In the genomic region with DNA sequence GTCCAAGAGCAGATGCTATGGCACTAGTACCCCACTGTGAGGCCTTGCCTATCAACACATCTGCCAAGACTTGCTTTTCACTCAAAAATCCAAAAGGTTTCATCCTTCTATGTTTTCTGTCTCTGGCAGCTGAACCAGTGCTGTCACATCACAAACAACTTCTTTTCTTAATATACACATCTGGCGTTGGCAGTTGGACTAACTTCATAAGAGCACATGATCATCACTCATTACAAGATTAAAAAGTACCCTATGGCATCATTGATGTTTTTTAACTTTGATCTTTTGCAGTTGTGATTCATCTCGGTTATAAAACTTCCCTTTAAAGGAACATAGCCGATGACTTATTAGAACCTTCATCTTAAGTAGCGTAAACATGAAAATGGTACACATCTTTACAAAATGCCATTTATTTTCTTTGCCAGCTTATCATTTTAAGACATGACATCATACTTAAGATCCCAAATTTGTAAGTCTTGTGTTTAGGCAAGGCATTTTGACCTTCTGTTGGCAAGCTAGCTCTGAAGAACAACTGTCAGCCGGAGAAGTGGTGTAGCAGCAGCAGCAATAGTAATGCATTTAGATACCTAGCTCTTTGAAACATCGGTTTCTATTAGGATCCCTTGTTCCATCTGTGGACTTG, we compare ENCODE assay signal across 18 cellular contexts.
DNase-seq lines count a peak whose midpoint lies in the region; ATAC-seq and TF ChIP-seq lines count a peak whose summit lies in the region.
"Had no signal": no experiment of that assay in that cellular context is flagged by ENCODE, and none has a peak within 500 bp of the region (broad histone marks: within the 10 kb centered on the region; RNA-seq: fewer than 3 reads in every experiment).

No MANE protein-coding gene starts in this region.

- H3K9me3 Mint-ChIP-seq in CD4-positive, CD25-positive, alpha-beta regulatory T cell, result no peaks in the 10 kb centered on the region
- no peaks in the 10 kb centered on the region for H3K9me3 Mint-ChIP-seq in T-helper 2 cell treated with Interferon-gamma antibody and Interleukin-4, amounts not matched to agents 5 μg/mL and 100 μg/mL, for 36 hours

- peak in 2 of 3 donors; percentile 46 to 61 for DNase-seq in CD4-positive, CD25-positive, alpha-beta regulatory T cell
- DNase-seq in DMS 273 treated with DMSO at 0.1 percent for 48 hours (lab: John Stamatoyannopoulos, UW), result peak; percentile 14
- no peak for DNase-seq in T-helper 2 cell treated with Interferon-gamma antibody and Interleukin-4, amounts not matched to agents 5 μg/mL and 100 μg/mL, for 36 hours (ENCODE audit: low spot score)
- DNase-seq in foreskin fibroblast, result peak; percentile 39 to 63
- no peak for DNase-seq in cardiac septum (ENCODE audit: low spot score)
- DNase-seq: EL; KBM-7; NCI-H1436 treated with DMSO at 0.1 percent for 48 hours; NCI-H345; posterior cingulate gyrus; SK-N-SH; stimulated activated CD4-positive, alpha-beta T cell treated with anti-CD3 and anti-CD28 coated beads, Interleukin-12 subunit alpha, Interleukin-12 subunit beta, amount 100 ng/mL, for 4 hours had no signal

- intact Hi-C loops in cardiac septum (cut with DNase I), result no loop called here

- peak overlapping the region; percentile 2 for H3K4me3 ChIP-seq in CD4-positive, CD25-positive, alpha-beta regulatory T cell (ENCODE audit: low read depth, low read length)
- H3K4me3 ChIP-seq in foreskin fibroblast (ENCODE audit: low read depth in 1 of 2, low read length in 2 of 2), result no peak overlapping the region
- H3K4me3 ChIP-seq: ascending aorta; BLaER1 treated with 17β-estradiol and CSF1 and Interleukin-3, amounts not matched to agents 10 nM and 100 nM; HAP-1 had no signal

- no peaks in the 10 kb centered on the region for H3K27me3 ChIP-seq in CD4-positive, CD25-positive, alpha-beta regulatory T cell (ENCODE audit: control insufficient read depth, insufficient read depth, low read length)
- H3K27me3 ChIP-seq: ascending aorta; BLaER1 treated with 17β-estradiol and CSF1 and Interleukin-3, amounts not matched to agents 10 nM and 100 nM had no signal

- peak overlapping the region in 3 of 4 donors; percentile 19 to 76 (median 38) for H3K4me3 Mint-ChIP-seq in CD4-positive, CD25-positive, alpha-beta regulatory T cell
- peak overlapping the region; percentile 0 for H3K4me3 Mint-ChIP-seq in T-helper 2 cell treated with Interferon-gamma antibody and Interleukin-4, amounts not matched to agents 5 μg/mL and 100 μg/mL, for 36 hours

- H3K4me1 Mint-ChIP-seq in CD4-positive, CD25-positive, alpha-beta regulatory T cell, result peaks cover 30 to 61% (median 47%) of the 10 kb centered on the region in 4 donors
- peaks cover 86% of the 10 kb centered on the region for H3K4me1 Mint-ChIP-seq in T-helper 2 cell treated with Interferon-gamma antibody and Interleukin-4, amounts not matched to agents 5 μg/mL and 100 μg/mL, for 36 hours (ENCODE audit: low read depth)

- no peaks in the 10 kb centered on the region for H3K9me3 ChIP-seq in CD4-positive, CD25-positive, alpha-beta regulatory T cell (ENCODE audit: control insufficient read depth in 2 of 2, low read length in 2 of 2)
- H3K9me3 ChIP-seq: ascending aorta; BLaER1 treated with 17β-estradiol and CSF1 and Interleukin-3, amounts not matched to agents 10 nM and 100 nM; HAP-1; SK-N-SH had no signal

- TF ChIP-seq CTCF in foreskin fibroblast (IDR thresholded peaks at IDR 0.05; ENCODE audit: low read depth, low read length), result no peak

- H3K36me3 ChIP-seq in CD4-positive, CD25-positive, alpha-beta regulatory T cell (ENCODE audit: control insufficient read depth, insufficient read depth, low read length), result peaks cover 26% of the 10 kb centered on the region
- H3K36me3 ChIP-seq: ascending aorta; BLaER1 treated with 17β-estradiol and CSF1 and Interleukin-3, amounts not matched to agents 10 nM and 100 nM; HAP-1 had no signal

- peak overlapping the region; percentile 14 to 76 (median 76) for H3K27ac Mint-ChIP-seq in CD4-positive, CD25-positive, alpha-beta regulatory T cell
- peak overlapping the region; percentile 65 for H3K27ac Mint-ChIP-seq in T-helper 2 cell treated with Interferon-gamma antibody and Interleukin-4, amounts not matched to agents 5 μg/mL and 100 μg/mL, for 36 hours

- peak overlapping the region; percentile 72 for H3K27ac ChIP-seq in CD4-positive, CD25-positive, alpha-beta regulatory T cell (ENCODE audit: insufficient read depth, low read length, poor library complexity, severe bottlenecking)
- H3K27ac ChIP-seq: ascending aorta, VCaP had no signal

- peaks cover 37% of the 10 kb centered on the region for H3K4me1 ChIP-seq in CD4-positive, CD25-positive, alpha-beta regulatory T cell (ENCODE audit: control insufficient read depth, insufficient read depth, low read length, poor library complexity, severe bottlenecking)

- H3K27me3 Mint-ChIP-seq in CD4-positive, CD25-positive, alpha-beta regulatory T cell, result no peaks in the 10 kb centered on the region
- no peaks in the 10 kb centered on the region for H3K27me3 Mint-ChIP-seq in T-helper 2 cell treated with Interferon-gamma antibody and Interleukin-4, amounts not matched to agents 5 μg/mL and 100 μg/mL, for 36 hours (ENCODE audit: low read depth)

- peaks cover 15% of the 10 kb centered on the region for H3K36me3 Mint-ChIP-seq in CD4-positive, CD25-positive, alpha-beta regulatory T cell
- H3K36me3 Mint-ChIP-seq in T-helper 2 cell treated with Interferon-gamma antibody and Interleukin-4, amounts not matched to agents 5 μg/mL and 100 μg/mL, for 36 hours (ENCODE audit: low read depth), result peaks cover 84% of the 10 kb centered on the region

- peak; percentile 68 to 75 for ATAC-seq in CD4-positive, CD25-positive, alpha-beta regulatory T cell (ENCODE audit: low read depth in 2 of 2)
- no peak for ATAC-seq in HG03442 (IDR thresholded peaks at IDR 0.05; ENCODE audit: unreplicated experiment)
- no peak for ATAC-seq in HG02884 (IDR thresholded peaks at IDR 0.05; ENCODE audit: unreplicated experiment)

Comparison
In these comparisons a context has a peak if more than half of its experiments do, and no peak if none do; other contexts are left out.
1. ATAC-seq: peak in CD4-positive, CD25-positive, alpha-beta regulatory T cell (2 of 2); none in HG03442 (single experiment) and HG02884 (single experiment).
2. DNase-seq: peak in CD4-positive, CD25-positive, alpha-beta regulatory T cell (2 of 3), DMS 273 treated with DMSO at 0.1 percent for 48 hours (single experiment) and foreskin fibroblast (2 of 2); none in T-helper 2 cell treated with Interferon-gamma antibody and Interleukin-4, amounts not matched to agents 5 μg/mL and 100 μg/mL, for 36 hours (single experiment) and cardiac septum (single experiment).